Comparison of ENCODE assay signal across 18 cellular contexts in genomic region chr20:50360921-50361320, GRCh38.
DNase-seq lines count a peak whose midpoint lies in the region; ATAC-seq and TF ChIP-seq lines count a peak whose summit lies in the region.
"Had no signal": no experiment of that assay in that cellular context is flagged by ENCODE, and none has a peak within 500 bp of the region (broad histone marks: within the 10 kb centered on the region; RNA-seq: fewer than 3 reads in every experiment).

No MANE protein-coding gene starts in this region.

- H4K20me1 ChIP-seq in BLaER1 (no peaks in the 10 kb centered on the region), PC-9 (ENCODE audit: insufficient read depth) (no peaks in the 10 kb centered on the region)

- no peak overlapping the region for H3K9ac ChIP-seq in BLaER1

- CTCF ChIA-PET in PC-9 (lab: Charles Lee) = no interaction called here

- H3K36me3 ChIP-seq in BLaER1 = no peaks in the 10 kb centered on the region
- no peaks in the 10 kb centered on the region for H3K36me3 ChIP-seq in PC-9 (ENCODE audit: low read depth)
- no peaks in the 10 kb centered on the region for H3K36me3 ChIP-seq in upper lobe of right lung

- H3F3A ChIP-seq in PC-9 (ENCODE audit: insufficient read depth, low read depth) = peaks cover 30% of the 10 kb centered on the region; the same call in 1 of the 2 replicates

- POLR2A ChIA-PET in PC-9 (lab: Charles Lee; ENCODE audit: unreplicated experiment) = no interaction called here

- H3K27ac ChIP-seq in BLaER1 (no peak overlapping the region), PC-9 (no peak overlapping the region), upper lobe of right lung (no peak overlapping the region)

- no peak for TF ChIP-seq CTCF in PC-9 (conservative IDR thresholded peaks at IDR 0.05)
- no peak for TF ChIP-seq CTCF in upper lobe of right lung (IDR thresholded peaks at IDR 0.05)

- no TSS peak for BruUV-seq in PC-9 (replicated peaks; lab: Mats Ljungman, UMichigan)

- H2AFZ ChIP-seq in PC-9 = no peak overlapping the region

- no peaks in the 10 kb centered on the region for H3K27me3 ChIP-seq in BLaER1
- no peaks in the 10 kb centered on the region for H3K27me3 ChIP-seq in PC-9 (ENCODE audit: insufficient read depth, low read depth)
- no peaks in the 10 kb centered on the region for H3K27me3 ChIP-seq in upper lobe of right lung

- peak overlapping the region; percentile 29; the same call in 1 of the 2 replicates for H3K4me2 ChIP-seq in BLaER1
- peak overlapping the region; percentile 43 for H3K4me2 ChIP-seq in PC-9

- H3K4me1 ChIP-seq in BLaER1 (peaks cover 44% of the 10 kb centered on the region), PC-9 (replicated peaks; ENCODE audit: insufficient read depth) (peaks cover 27% of the 10 kb centered on the region), upper lobe of right lung (peaks cover 11% of the 10 kb centered on the region)

- H3K4me3 ChIP-seq in BLaER1 = no peak overlapping the region
- no peak overlapping the region for H3K4me3 ChIP-seq in PC-9
- no peak overlapping the region for H3K4me3 ChIP-seq in upper lobe of right lung

- H3K9me3 ChIP-seq in BLaER1 = no peaks in the 10 kb centered on the region
- H3K9me3 ChIP-seq in PC-9 (ENCODE audit: insufficient read depth, low read depth) = no peaks in the 10 kb centered on the region
- no peaks in the 10 kb centered on the region for H3K9me3 ChIP-seq in upper lobe of right lung

- peak; percentile 33 for ATAC-seq in left colon
- ATAC-seq in upper lobe of right lung = no peak
- ATAC-seq: CD8-positive, alpha-beta T cell had no signal

- H3K9me2 ChIP-seq in PC-9 (ENCODE audit: insufficient read depth) = no peaks in the 10 kb centered on the region

- DNase-seq in PC-9 (no peak), left colon (no peak), posterior vena cava (ENCODE audit: low spot score) (peak; percentile 44), NOMO-1 treated with dmso at 0.1 percent for 144 hours (lab: John Stamatoyannopoulos, UW; ENCODE audit: unreplicated experiment) (no peak), EL (no peak), upper lobe of right lung (no peak)
- no peak for DNase-seq in activated CD4-positive, alpha-beta T cell treated with anti-CD3 and anti-CD28 coated beads, Interleukin-2, amount 50 U/mL, for 48 hours
- DNase-seq: C1 segment of cervical spinal cord; CD8-positive, alpha-beta T cell; DND-41; Karpas-422; NCI-H1694; NCI-H2081 treated with DMSO at 0.1 percent for 48 hours; NCI-H446 treated with DMSO at 0.1 percent for 48 hours; NCI-H526 treated with DMSO at 0.1 percent for 48 hours; PC-3; SIG-M5 had no signal

- intact Hi-C loops in PC-9 (cut with micrococcal nuclease; ENCODE audit: unreplicated experiment) (loop anchor here (2.0 kb wide), 1 partner anchor 62 kb away; no protein-coding TSS in a partner anchor), left colon (cut with DNase I, micrococcal nuclease) (no loop called here), posterior vena cava (cut with DNase I) (no loop called here), upper lobe of right lung (cut with DNase I) (no loop called here)

- H3K79me2 ChIP-seq in PC-9 (ENCODE audit: low read depth) = no peaks in the 10 kb centered on the region
